ENCODE assay signal across 1 cellular context in the genomic region with DNA sequence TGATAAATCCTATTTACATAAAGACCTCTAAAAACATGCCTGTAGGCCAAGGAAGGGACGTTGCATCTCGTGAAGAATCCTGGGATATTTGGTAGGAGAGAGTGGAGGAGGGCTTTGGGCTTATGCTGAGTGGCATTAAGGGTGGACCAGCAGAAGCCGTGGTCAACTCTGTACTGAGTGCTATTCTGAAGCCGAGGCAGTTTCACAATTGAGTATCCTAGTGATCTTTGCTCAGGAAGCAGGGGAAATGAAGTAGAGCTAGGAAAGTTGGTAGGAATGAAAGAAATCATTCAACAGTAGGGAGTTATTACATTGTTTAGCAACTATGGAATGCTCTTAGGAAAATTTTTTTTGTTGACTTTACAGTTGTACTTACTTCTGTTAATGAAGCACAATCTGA.
TF ChIP-seq lines count a peak whose summit lies in the region.

No MANE protein-coding gene starts in this region.

TF ChIP-seq in HepG2, 621 proteins besides CTCF, POLR2A, EP300 and RAD21 (continued from another document and continues in another):
- TF ChIP-seq, protein P1, sequence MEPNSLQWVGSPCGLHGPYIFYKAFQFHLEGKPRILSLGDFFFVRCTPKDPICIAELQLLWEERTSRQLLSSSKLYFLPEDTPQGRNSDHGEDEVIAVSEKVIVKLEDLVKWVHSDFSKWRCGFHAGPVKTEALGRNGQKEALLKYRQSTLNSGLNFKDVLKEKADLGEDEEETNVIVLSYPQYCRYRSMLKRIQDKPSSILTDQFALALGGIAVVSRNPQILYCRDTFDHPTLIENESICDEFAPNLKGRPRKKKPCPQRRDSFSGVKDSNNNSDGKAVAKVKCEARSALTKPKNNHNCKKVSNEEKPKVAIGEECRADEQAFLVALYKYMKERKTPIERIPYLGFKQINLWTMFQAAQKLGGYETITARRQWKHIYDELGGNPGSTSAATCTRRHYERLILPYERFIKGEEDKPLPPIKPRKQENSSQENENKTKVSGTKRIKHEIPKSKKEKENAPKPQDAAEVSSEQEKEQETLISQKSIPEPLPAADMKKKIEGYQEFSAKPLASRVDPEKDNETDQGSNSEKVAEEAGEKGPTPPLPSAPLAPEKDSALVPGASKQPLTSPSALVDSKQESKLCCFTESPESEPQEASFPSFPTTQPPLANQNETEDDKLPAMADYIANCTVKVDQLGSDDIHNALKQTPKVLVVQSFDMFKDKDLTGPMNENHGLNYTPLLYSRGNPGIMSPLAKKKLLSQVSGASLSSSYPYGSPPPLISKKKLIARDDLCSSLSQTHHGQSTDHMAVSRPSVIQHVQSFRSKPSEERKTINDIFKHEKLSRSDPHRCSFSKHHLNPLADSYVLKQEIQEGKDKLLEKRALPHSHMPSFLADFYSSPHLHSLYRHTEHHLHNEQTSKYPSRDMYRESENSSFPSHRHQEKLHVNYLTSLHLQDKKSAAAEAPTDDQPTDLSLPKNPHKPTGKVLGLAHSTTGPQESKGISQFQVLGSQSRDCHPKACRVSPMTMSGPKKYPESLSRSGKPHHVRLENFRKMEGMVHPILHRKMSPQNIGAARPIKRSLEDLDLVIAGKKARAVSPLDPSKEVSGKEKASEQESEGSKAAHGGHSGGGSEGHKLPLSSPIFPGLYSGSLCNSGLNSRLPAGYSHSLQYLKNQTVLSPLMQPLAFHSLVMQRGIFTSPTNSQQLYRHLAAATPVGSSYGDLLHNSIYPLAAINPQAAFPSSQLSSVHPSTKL (CRISPR knock-in tag; IDR thresholded peaks at IDR 0.05), result peak; percentile 65
- TF ChIP-seq ZBTB20 (CRISPR knock-in tag; IDR thresholded peaks at IDR 0.05; ENCODE audit: borderline replicate concordance, low read depth) (no peak), NFYB (CRISPR knock-in tag; IDR thresholded peaks at IDR 0.05) (no peak), ZNF468 (CRISPR knock-in tag; IDR thresholded peaks at IDR 0.05) (no peak), MTF1 (CRISPR knock-in tag; IDR thresholded peaks at IDR 0.05) (no peak), HMGA1 (CRISPR knock-in tag; conservative IDR thresholded peaks at IDR 0.05) (no peak), SRY (CRISPR knock-in tag; IDR thresholded peaks at IDR 0.05) (no peak), ZNF10 (CRISPR knock-in tag; IDR thresholded peaks at IDR 0.05; ENCODE audit: borderline replicate concordance, low read depth) (no peak), ZNF547 (CRISPR knock-in tag; IDR thresholded peaks at IDR 0.05) (no peak), TEAD3 (CRISPR knock-in tag; optimal IDR thresholded peaks at IDR 0.05; ENCODE audit: borderline replicate concordance) (peak; percentile 26), PLRG1 (conservative IDR thresholded peaks at IDR 0.05) (no peak), ZNF484 (CRISPR knock-in tag; IDR thresholded peaks at IDR 0.05; ENCODE audit: borderline replicate concordance, low read depth) (no peak), TBP (CRISPR knock-in tag; IDR thresholded peaks at IDR 0.05) (no peak), JARID2 (CRISPR knock-in tag; IDR thresholded peaks at IDR 0.05; ENCODE audit: insufficient replicate concordance) (no peak), ZNF337 (CRISPR knock-in tag; IDR thresholded peaks at IDR 0.05; ENCODE audit: borderline replicate concordance, low read depth) (no peak), SIX4 (CRISPR knock-in tag; IDR thresholded peaks at IDR 0.05) (no peak), ZNF136 (CRISPR knock-in tag; IDR thresholded peaks at IDR 0.05; ENCODE audit: low read depth) (no peak), GTF2F1 (IDR thresholded peaks at IDR 0.05; ENCODE audit: low read length) (no peak), ZNF354B (CRISPR knock-in tag; IDR thresholded peaks at IDR 0.05) (no peak), ZNF562 (CRISPR knock-in tag; IDR thresholded peaks at IDR 0.05; ENCODE audit: borderline replicate concordance) (no peak), ZFP36L1 (CRISPR knock-in tag; IDR thresholded peaks at IDR 0.05) (no peak), ZNF17 (CRISPR knock-in tag; IDR thresholded peaks at IDR 0.05) (no peak), ZFP41 (CRISPR knock-in tag; IDR thresholded peaks at IDR 0.05; ENCODE audit: borderline replicate concordance) (no peak), HNF4A (CRISPR knock-in tag; IDR thresholded peaks at IDR 0.05) (peak; percentile 68), ZNF143 (CRISPR knock-in tag; IDR thresholded peaks at IDR 0.05) (peak; percentile 29; the same call in 1 of the 2 replicates), CEBPB (IDR thresholded peaks at IDR 0.05; ENCODE audit: borderline replicate concordance, low read depth, low read length) (peak; percentile 61; the same call in 1 of the 2 replicates), ZC3H4 (CRISPR knock-in tag; IDR thresholded peaks at IDR 0.05; ENCODE audit: borderline replicate concordance) (no peak), MED1 (CRISPR knock-in tag; IDR thresholded peaks at IDR 0.05) (0 out of 2 replicates have a peak, but pooled peaks have one; percentile 23), NCOR1 (IDR thresholded peaks at IDR 0.05; ENCODE audit: borderline replicate concordance, low read length) (no peak), ZNF530 (CRISPR knock-in tag; IDR thresholded peaks at IDR 0.05; ENCODE audit: low read depth) (no peak), GATAD2A (CRISPR knock-in tag; IDR thresholded peaks at IDR 0.05) (peak; percentile 62), FOXK1 (CRISPR knock-in tag; IDR thresholded peaks at IDR 0.05; ENCODE audit: borderline replicate concordance, low read depth) (no peak), ZNF124 (CRISPR knock-in tag; IDR thresholded peaks at IDR 0.05) (no peak), THYN1 (CRISPR knock-in tag; IDR thresholded peaks at IDR 0.05; ENCODE audit: borderline replicate concordance, low read depth) (no peak), ZNF430 (CRISPR knock-in tag; IDR thresholded peaks at IDR 0.05) (no peak), ZNF746 (CRISPR knock-in tag; IDR thresholded peaks at IDR 0.05) (no peak), ETV5 (CRISPR knock-in tag; IDR thresholded peaks at IDR 0.05; ENCODE audit: borderline replicate concordance) (peak; percentile 35; the same call in 1 of the 2 replicates), ZNF678 (CRISPR knock-in tag; IDR thresholded peaks at IDR 0.05) (no peak)
- TF ChIP-seq, protein P2, sequence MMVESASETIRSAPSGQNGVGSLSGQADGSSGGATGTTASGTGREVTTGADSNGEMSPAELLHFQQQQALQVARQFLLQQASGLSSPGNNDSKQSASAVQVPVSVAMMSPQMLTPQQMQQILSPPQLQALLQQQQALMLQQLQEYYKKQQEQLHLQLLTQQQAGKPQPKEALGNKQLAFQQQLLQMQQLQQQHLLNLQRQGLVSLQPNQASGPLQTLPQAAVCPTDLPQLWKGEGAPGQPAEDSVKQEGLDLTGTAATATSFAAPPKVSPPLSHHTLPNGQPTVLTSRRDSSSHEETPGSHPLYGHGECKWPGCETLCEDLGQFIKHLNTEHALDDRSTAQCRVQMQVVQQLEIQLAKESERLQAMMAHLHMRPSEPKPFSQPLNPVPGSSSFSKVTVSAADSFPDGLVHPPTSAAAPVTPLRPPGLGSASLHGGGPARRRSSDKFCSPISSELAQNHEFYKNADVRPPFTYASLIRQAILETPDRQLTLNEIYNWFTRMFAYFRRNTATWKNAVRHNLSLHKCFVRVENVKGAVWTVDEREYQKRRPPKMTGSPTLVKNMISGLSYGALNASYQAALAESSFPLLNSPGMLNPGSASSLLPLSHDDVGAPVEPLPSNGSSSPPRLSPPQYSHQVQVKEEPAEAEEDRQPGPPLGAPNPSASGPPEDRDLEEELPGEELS (CRISPR knock-in tag; IDR thresholded peaks at IDR 0.05), result peak; percentile 26; the same call in 1 of the 2 replicates
- TF ChIP-seq, protein P3, sequence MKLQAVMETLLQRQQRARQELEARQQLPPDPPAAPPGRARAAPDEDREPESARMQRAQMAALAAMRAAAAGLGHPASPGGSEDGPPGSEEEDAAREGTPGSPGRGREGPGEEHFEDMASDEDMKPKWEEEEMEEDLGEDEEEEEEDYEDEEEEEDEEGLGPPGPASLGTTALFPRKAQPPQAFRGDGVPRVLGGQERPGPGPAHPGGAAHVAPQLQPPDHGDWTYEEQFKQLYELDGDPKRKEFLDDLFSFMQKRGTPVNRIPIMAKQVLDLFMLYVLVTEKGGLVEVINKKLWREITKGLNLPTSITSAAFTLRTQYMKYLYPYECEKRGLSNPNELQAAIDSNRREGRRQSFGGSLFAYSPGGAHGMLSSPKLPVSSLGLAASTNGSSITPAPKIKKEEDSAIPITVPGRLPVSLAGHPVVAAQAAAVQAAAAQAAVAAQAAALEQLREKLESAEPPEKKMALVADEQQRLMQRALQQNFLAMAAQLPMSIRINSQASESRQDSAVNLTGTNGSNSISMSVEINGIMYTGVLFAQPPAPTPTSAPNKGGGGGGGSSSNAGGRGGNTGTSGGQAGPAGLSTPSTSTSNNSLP (IDR thresholded peaks at IDR 0.05; ENCODE audit: low read depth, low read length), result peak; percentile 26; the same call in 1 of the 2 replicates
- TF ChIP-seq, protein P4, sequence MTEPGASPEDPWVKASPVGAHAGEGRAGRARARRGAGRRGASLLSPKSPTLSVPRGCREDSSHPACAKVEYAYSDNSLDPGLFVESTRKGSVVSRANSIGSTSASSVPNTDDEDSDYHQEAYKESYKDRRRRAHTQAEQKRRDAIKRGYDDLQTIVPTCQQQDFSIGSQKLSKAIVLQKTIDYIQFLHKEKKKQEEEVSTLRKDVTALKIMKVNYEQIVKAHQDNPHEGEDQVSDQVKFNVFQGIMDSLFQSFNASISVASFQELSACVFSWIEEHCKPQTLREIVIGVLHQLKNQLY (CRISPR knock-in tag; IDR thresholded peaks at IDR 0.05), result no peak
- TF ChIP-seq, protein P5, sequence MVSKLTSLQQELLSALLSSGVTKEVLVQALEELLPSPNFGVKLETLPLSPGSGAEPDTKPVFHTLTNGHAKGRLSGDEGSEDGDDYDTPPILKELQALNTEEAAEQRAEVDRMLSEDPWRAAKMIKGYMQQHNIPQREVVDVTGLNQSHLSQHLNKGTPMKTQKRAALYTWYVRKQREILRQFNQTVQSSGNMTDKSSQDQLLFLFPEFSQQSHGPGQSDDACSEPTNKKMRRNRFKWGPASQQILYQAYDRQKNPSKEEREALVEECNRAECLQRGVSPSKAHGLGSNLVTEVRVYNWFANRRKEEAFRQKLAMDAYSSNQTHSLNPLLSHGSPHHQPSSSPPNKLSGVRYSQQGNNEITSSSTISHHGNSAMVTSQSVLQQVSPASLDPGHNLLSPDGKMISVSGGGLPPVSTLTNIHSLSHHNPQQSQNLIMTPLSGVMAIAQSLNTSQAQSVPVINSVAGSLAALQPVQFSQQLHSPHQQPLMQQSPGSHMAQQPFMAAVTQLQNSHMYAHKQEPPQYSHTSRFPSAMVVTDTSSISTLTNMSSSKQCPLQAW (CRISPR knock-in tag; IDR thresholded peaks at IDR 0.05), result no peak
- TF ChIP-seq, protein P6, sequence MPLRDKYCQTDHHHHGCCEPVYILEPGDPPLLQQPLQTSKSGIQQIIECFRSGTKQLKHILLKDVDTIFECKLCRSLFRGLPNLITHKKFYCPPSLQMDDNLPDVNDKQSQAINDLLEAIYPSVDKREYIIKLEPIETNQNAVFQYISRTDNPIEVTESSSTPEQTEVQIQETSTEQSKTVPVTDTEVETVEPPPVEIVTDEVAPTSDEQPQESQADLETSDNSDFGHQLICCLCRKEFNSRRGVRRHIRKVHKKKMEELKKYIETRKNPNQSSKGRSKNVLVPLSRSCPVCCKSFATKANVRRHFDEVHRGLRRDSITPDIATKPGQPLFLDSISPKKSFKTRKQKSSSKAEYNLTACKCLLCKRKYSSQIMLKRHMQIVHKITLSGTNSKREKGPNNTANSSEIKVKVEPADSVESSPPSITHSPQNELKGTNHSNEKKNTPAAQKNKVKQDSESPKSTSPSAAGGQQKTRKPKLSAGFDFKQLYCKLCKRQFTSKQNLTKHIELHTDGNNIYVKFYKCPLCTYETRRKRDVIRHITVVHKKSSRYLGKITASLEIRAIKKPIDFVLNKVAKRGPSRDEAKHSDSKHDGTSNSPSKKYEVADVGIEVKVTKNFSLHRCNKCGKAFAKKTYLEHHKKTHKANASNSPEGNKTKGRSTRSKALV (CRISPR knock-in tag; IDR thresholded peaks at IDR 0.05), result no peak
- TF ChIP-seq, protein P7, sequence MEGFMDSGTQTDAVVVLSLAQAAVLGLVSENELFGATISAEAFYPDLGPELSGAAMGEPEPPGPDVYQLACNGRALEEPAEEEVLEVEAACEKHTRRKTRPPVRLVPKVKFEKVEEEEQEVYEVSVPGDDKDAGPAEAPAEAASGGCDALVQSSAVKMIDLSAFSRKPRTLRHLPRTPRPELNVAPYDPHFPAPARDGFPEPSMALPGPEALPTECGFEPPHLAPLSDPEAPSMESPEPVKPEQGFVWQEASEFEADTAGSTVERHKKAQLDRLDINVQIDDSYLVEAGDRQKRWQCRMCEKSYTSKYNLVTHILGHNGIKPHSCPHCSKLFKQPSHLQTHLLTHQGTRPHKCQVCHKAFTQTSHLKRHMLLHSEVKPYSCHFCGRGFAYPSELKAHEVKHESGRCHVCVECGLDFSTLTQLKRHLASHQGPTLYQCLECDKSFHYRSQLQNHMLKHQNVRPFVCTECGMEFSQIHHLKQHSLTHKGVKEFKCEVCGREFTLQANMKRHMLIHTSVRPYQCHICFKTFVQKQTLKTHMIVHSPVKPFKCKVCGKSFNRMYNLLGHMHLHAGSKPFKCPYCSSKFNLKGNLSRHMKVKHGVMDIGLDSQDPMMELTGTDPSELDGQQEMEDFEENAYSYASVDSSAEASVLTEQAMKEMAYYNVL (CRISPR knock-in tag; IDR thresholded peaks at IDR 0.05; ENCODE audit: borderline replicate concordance), result 0 out of 2 replicates have a peak, but pooled peaks have one; percentile 38
- TF ChIP-seq, protein P8, sequence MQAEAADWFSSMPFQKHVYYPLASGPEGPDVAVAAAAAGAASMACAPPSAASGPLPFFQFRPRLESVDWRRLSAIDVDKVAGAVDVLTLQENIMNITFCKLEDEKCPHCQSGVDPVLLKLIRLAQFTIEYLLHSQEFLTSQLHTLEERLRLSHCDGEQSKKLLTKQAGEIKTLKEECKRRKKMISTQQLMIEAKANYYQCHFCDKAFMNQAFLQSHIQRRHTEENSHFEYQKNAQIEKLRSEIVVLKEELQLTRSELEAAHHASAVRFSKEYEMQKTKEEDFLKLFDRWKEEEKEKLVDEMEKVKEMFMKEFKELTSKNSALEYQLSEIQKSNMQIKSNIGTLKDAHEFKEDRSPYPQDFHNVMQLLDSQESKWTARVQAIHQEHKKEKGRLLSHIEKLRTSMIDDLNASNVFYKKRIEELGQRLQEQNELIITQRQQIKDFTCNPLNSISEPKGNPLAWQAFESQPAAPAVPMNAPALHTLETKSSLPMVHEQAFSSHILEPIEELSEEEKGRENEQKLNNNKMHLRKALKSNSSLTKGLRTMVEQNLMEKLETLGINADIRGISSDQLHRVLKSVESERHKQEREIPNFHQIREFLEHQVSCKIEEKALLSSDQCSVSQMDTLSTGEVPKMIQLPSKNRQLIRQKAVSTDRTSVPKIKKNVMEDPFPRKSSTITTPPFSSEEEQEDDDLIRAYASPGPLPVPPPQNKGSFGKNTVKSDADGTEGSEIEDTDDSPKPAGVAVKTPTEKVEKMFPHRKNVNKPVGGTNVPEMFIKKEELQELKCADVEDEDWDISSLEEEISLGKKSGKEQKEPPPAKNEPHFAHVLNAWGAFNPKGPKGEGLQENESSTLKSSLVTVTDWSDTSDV (CRISPR knock-in tag; IDR thresholded peaks at IDR 0.05), result no peak
- TF ChIP-seq, protein P9, sequence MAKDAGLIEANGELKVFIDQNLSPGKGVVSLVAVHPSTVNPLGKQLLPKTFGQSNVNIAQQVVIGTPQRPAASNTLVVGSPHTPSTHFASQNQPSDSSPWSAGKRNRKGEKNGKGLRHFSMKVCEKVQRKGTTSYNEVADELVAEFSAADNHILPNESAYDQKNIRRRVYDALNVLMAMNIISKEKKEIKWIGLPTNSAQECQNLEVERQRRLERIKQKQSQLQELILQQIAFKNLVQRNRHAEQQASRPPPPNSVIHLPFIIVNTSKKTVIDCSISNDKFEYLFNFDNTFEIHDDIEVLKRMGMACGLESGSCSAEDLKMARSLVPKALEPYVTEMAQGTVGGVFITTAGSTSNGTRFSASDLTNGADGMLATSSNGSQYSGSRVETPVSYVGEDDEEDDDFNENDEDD (CRISPR knock-in tag; IDR thresholded peaks at IDR 0.05; ENCODE audit: borderline replicate concordance), result no peak
